ENCODE assay signal across 8 cellular contexts in the genomic region with DNA sequence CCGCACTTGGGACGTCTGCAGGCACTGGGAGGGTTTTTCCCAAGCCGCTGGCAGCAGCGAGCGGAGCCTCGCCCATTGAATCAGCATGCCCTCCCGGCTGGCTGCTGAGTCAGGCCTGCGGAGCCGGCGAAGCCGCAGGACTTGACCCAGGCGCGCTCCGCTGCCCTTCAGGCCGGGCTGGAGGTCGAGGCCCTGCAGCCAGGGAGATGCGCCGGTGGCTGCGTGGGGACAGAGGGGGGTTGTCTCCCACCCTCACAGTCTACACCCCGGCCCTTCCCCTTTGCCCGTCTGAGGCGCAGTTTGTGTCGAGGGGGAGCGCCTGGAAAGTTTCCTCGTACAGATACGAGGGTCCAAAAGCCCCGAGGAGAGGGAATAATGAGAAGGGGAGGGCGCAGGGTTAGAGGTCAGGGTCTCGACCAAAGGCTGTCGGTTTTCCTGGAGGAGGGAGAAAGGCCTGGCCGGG.
DNase-seq lines count a peak whose midpoint lies in the region; ATAC-seq and TF ChIP-seq lines count a peak whose summit lies in the region.

No MANE protein-coding gene starts in this region.

- peaks cover 18% of the 10 kb centered on the region for H3K36me3 ChIP-seq in RWPE2 (ENCODE audit: low read depth)

- H3K27ac ChIP-seq in RWPE2 (ENCODE audit: poor library complexity, severe bottlenecking) (peak overlapping the region; percentile 87), coronary artery (peak overlapping the region; percentile 99 to 100)

- H3K4me3 ChIP-seq in AG10803 (ENCODE audit: low read length) (peak overlapping the region; percentile 83), RWPE2 (ENCODE audit: severe bottlenecking) (peak overlapping the region; percentile 94), coronary artery (peak overlapping the region; percentile 100)

- H3K9me3 ChIP-seq in RWPE2 (ENCODE audit: severe bottlenecking) = no peaks in the 10 kb centered on the region

- ATAC-seq in RWPE2 (ENCODE audit: low read depth) (peak; percentile 71), GM19395 (IDR thresholded peaks at IDR 0.05; ENCODE audit: unreplicated experiment) (no peak)

- DNase-seq in AG10803 (ENCODE audit: low read depth) (peak; percentile 79), GM19238 (ENCODE audit: insufficient read length, low spot score) (peak; percentile 40), RWPE2 (ENCODE audit: low spot score) (peak; percentile 93), coronary artery (ENCODE audit: low spot score) (peak; percentile 92), left kidney (ENCODE audit: low read depth, low spot score) (peak; percentile 74), NCI-H69 (lab: John Stamatoyannopoulos, UW) (no peak)
- peak; percentile 39 for DNase-seq in stimulated activated CD8-positive, alpha-beta memory T cell treated with anti-CD3 and anti-CD28 coated beads, Interleukin-4, amount 100 ng/mL, for 48 hours

- H3K27me3 ChIP-seq in RWPE2 (ENCODE audit: insufficient read depth, poor library complexity, severe bottlenecking) = no peaks in the 10 kb centered on the region

- TF ChIP-seq CTCF in AG10803 (conservative IDR thresholded peaks at IDR 0.05; ENCODE audit: low read length) (no peak), RWPE2 (IDR thresholded peaks at IDR 0.05; ENCODE audit: poor library complexity, severe bottlenecking) (no peak), coronary artery (IDR thresholded peaks at IDR 0.05) (no peak)

- H3K4me1 ChIP-seq in RWPE2 (ENCODE audit: insufficient read depth, poor library complexity, severe bottlenecking) = peaks cover 22% of the 10 kb centered on the region
